3 cellular contexts compared by ENCODE assay signal in the genomic region with DNA sequence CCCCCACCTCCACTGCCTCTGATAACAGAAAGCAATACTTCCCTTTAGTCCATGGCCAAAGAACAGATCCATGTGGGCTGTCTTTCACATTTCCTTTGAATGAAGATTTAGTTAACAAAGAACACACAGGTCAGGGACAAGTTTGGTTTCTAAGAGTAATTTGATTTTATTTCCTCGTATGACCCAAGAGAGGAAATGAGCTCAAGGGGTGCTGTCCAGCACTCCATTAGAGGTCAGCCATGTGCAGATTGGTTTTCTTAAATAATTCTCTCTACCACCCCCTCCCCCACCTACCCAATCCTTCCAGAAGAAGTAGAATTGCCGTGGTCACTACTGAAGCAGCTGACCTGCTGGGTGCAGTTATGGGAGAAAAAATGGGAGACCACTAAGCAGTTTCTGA.
TF ChIP-seq lines count a peak whose summit lies in the region.

No MANE protein-coding gene starts in this region.

TF ChIP-seq in liver, 16 proteins besides CTCF, POLR2A, EP300 and RAD21:
- no peak for TF ChIP-seq YY1 (IDR thresholded peaks at IDR 0.05)
- TF ChIP-seq HNF4A (conservative IDR thresholded peaks at IDR 0.05): no peak
- TF ChIP-seq, protein P1, sequence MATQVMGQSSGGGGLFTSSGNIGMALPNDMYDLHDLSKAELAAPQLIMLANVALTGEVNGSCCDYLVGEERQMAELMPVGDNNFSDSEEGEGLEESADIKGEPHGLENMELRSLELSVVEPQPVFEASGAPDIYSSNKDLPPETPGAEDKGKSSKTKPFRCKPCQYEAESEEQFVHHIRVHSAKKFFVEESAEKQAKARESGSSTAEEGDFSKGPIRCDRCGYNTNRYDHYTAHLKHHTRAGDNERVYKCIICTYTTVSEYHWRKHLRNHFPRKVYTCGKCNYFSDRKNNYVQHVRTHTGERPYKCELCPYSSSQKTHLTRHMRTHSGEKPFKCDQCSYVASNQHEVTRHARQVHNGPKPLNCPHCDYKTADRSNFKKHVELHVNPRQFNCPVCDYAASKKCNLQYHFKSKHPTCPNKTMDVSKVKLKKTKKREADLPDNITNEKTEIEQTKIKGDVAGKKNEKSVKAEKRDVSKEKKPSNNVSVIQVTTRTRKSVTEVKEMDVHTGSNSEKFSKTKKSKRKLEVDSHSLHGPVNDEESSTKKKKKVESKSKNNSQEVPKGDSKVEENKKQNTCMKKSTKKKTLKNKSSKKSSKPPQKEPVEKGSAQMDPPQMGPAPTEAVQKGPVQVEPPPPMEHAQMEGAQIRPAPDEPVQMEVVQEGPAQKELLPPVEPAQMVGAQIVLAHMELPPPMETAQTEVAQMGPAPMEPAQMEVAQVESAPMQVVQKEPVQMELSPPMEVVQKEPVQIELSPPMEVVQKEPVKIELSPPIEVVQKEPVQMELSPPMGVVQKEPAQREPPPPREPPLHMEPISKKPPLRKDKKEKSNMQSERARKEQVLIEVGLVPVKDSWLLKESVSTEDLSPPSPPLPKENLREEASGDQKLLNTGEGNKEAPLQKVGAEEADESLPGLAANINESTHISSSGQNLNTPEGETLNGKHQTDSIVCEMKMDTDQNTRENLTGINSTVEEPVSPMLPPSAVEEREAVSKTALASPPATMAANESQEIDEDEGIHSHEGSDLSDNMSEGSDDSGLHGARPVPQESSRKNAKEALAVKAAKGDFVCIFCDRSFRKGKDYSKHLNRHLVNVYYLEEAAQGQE (IDR thresholded peaks at IDR 0.05): peak; percentile 95
- no peak for TF ChIP-seq GABPA (IDR thresholded peaks at IDR 0.05 in 1 of 2, conservative IDR thresholded peaks at IDR 0.05 in 1 of 2)
- no peak for TF ChIP-seq RXRA (IDR thresholded peaks at IDR 0.05)

TF ChIP-seq in HepG2, 621 proteins besides CTCF, POLR2A, EP300 and RAD21:
- TF ChIP-seq, protein P2, sequence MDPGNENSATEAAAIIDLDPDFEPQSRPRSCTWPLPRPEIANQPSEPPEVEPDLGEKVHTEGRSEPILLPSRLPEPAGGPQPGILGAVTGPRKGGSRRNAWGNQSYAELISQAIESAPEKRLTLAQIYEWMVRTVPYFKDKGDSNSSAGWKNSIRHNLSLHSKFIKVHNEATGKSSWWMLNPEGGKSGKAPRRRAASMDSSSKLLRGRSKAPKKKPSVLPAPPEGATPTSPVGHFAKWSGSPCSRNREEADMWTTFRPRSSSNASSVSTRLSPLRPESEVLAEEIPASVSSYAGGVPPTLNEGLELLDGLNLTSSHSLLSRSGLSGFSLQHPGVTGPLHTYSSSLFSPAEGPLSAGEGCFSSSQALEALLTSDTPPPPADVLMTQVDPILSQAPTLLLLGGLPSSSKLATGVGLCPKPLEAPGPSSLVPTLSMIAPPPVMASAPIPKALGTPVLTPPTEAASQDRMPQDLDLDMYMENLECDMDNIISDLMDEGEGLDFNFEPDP (CRISPR knock-in tag; conservative IDR thresholded peaks at IDR 0.05): no peak
- TF ChIP-seq, protein P1 (IDR thresholded peaks at IDR 0.05; ENCODE audit: borderline replicate concordance in 1 of 2, low read depth in 1 of 2, low read length in 2 of 2): peak in 1 of 2 experiments; percentile 44; a peak in 2 of 4 replicates

TF ChIP-seq in PFSK-1, 5 proteins besides CTCF, POLR2A, EP300 and RAD21:
- TF ChIP-seq SIN3A (IDR thresholded peaks at IDR 0.05; ENCODE audit: borderline replicate concordance, insufficient read depth, low read length) (no peak), TAF1 (IDR thresholded peaks at IDR 0.05; ENCODE audit: borderline replicate concordance, insufficient read depth, low read length) (no peak), FOXP2 (optimal IDR thresholded peaks at IDR 0.05; ENCODE audit: borderline replicate concordance, extremely low read depth, extremely low read length, insufficient read depth) (no peak)
- TF ChIP-seq, protein P1 (IDR thresholded peaks at IDR 0.05; ENCODE audit: insufficient read depth in 1 of 2, low read depth in 2 of 2, low read length in 2 of 2): peak; percentile 80 to 93
TF ChIP-seq in PFSK-1: peak in this region for 1.
